2 cellular contexts compared by ENCODE assay signal in the genomic region with DNA sequence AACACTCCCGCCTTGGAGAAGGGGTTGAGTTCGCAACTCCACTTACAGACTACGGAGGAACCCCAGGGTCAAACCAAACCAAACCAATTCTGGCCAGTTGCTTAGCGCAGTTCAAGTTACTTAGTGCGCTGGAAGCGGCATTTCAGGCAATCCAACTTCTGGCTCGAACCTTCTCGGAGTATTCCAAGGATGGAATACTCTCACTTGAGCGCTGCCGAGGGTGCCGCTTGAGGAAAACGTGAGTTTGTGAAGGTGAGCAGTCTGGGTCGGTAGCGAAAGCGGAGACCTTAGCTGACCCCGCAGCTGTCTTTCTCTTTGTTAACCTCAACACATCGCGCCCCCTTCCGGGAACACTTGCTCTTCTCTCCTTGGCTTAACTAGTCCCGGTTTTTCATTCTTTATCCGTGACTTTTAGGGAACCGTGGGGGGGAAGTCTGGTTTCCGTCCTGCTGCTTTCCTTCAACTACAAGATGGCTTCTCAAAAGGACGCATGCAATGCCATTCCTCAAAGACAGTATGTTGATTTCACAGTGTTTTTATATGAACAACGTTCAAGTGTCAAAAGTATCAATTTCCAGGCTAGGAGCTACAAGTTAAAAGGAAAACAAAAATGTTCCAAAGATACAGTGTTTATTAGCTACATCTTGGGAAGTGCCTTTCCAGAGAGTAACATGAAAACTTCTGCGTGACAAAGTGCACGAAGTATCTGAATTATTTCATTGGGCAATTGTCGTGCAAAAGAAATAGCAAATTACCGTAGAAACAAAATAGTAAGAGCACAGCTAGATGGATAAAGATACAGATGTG.
TF ChIP-seq lines count a peak whose summit lies in the region.

No MANE protein-coding gene starts in this region.

TF ChIP-seq in IMR-90, 13 proteins besides CTCF, POLR2A, EP300 and RAD21 (continued from another document):
- TF ChIP-seq USF2 (IDR thresholded peaks at IDR 0.05; ENCODE audit: low read depth, low read length) = no peak
- TF ChIP-seq MAFK (IDR thresholded peaks at IDR 0.05; ENCODE audit: low read depth, low read length) = no peak
- no peak for TF ChIP-seq MAZ (IDR thresholded peaks at IDR 0.05; ENCODE audit: borderline replicate concordance, low read depth, low read length)
- TF ChIP-seq CHD1 (IDR thresholded peaks at IDR 0.05; ENCODE audit: low read depth, low read length) = no peak
- peak; percentile 69; the same call in 1 of the 2 replicates for TF ChIP-seq CEBPB (IDR thresholded peaks at IDR 0.05; ENCODE audit: low read depth, low read length)
- TF ChIP-seq RCOR1 (IDR thresholded peaks at IDR 0.05; ENCODE audit: insufficient replicate concordance, low read length) = no peak
- peak; percentile 30; the same call in 1 of the 2 replicates for TF ChIP-seq MXI1 (IDR thresholded peaks at IDR 0.05; ENCODE audit: borderline replicate concordance, low read depth, low read length)
- TF ChIP-seq BHLHE40 (IDR thresholded peaks at IDR 0.05; ENCODE audit: low read depth, low read length) = peak; percentile 38; the same call in 1 of the 2 replicates
- no peak for TF ChIP-seq NFE2L2 (IDR thresholded peaks at IDR 0.05; ENCODE audit: low read depth, low read length)
- TF ChIP-seq SMC3 (IDR thresholded peaks at IDR 0.05; ENCODE audit: low read depth, low read length) = peak; percentile 24; the same call in 1 of the 2 replicates
- TF ChIP-seq RFX5 (IDR thresholded peaks at IDR 0.05; ENCODE audit: low read depth, low read length) = no peak

TF ChIP-seq in PFSK-1, 5 proteins besides CTCF, POLR2A, EP300 and RAD21 (continued from another document):
- TF ChIP-seq REST (IDR thresholded peaks at IDR 0.05; ENCODE audit: insufficient read depth in 1 of 2, low read depth in 2 of 2, low read length in 2 of 2) (no peak), POLR2AphosphoS5 (IDR thresholded peaks at IDR 0.05; ENCODE audit: low read depth, low read length) (no peak), FOXP2 (optimal IDR thresholded peaks at IDR 0.05; ENCODE audit: borderline replicate concordance, extremely low read depth, extremely low read length, insufficient read depth) (no peak), TAF1 (IDR thresholded peaks at IDR 0.05; ENCODE audit: borderline replicate concordance, insufficient read depth, low read length) (peak; percentile 68; the same call in 1 of the 2 replicates)
